In the genomic region with DNA sequence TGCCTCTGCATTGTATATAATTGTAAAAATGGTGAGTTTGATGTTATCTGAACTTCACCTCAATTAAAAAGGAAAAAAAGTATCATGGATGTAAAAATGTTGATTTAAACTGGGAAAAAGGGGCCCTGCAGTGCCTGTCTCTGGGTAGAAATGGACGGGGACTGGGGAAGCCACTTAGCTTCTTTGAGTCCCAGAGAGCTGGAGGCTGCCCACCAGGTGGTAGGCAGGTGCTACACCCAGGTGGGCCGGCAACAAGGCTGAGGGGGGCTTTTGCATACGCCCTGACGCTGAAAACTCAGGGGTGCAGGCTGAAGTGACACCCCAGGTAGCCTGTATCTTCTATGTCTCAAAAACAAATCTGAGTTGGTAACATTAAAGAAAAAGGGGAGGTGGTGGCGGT, we compare ENCODE assay signal across 22 cellular contexts.
"Had no signal": no experiment of that assay in that cellular context is flagged by ENCODE, and none has a peak within 500 bp of the region (broad histone marks: within the 10 kb centered on the region; RNA-seq: fewer than 3 reads in every experiment).

No MANE protein-coding gene starts in this region.

- H3K4me3 Mint-ChIP-seq: activated naive CD4-positive, alpha-beta T cell treated with anti-CD3 and anti-CD28 coated beads, Interleukin-2, amount 10 ng/mL, durations not matched to agents 7 days and 5 days; nephron; stimulated activated naive CD8-positive, alpha-beta T cell treated with anti-CD3 and anti-CD28 coated beads, Interleukin-15, amount 100 ng/mL, for 72 hours; T-cell had no signal

- H3K9me3 ChIP-seq: gastrocnemius medialis, heart left ventricle, suprapubic skin, transverse colon had no signal

- H3K36me3 ChIP-seq: gastrocnemius medialis, transverse colon had no signal

- ATAC-seq: esophagus mucosa; gastrocnemius medialis; heart left ventricle; left lobe of liver; SK-N-SH treated with all-trans-retinoic acid at 6 μM for 48 hours; stimulated activated naive CD8-positive, alpha-beta T cell treated with anti-CD3 and anti-CD28 coated beads, Interleukin-15, amount 100 ng/mL, for 72 hours; T-cell had no signal

- H3K4me3 ChIP-seq: gastrocnemius medialis, heart left ventricle, lung, suprapubic skin, transverse colon had no signal

- H3K36me3 Mint-ChIP-seq: activated naive CD4-positive, alpha-beta T cell treated with anti-CD3 and anti-CD28 coated beads, Interleukin-2, amount 10 ng/mL, durations not matched to agents 7 days and 5 days; T-cell had no signal

- H3K9me3 Mint-ChIP-seq: activated naive CD4-positive, alpha-beta T cell treated with anti-CD3 and anti-CD28 coated beads, Interleukin-2, amount 10 ng/mL, durations not matched to agents 7 days and 5 days; nephron; stimulated activated naive CD8-positive, alpha-beta T cell treated with anti-CD3 and anti-CD28 coated beads, Interleukin-15, amount 100 ng/mL, for 72 hours; T-cell had no signal

- H3K27ac Mint-ChIP-seq: nephron, T-cell had no signal

- H3K27me3 Mint-ChIP-seq: activated naive CD4-positive, alpha-beta T cell treated with anti-CD3 and anti-CD28 coated beads, Interleukin-2, amount 10 ng/mL, durations not matched to agents 7 days and 5 days; stimulated activated naive CD8-positive, alpha-beta T cell treated with anti-CD3 and anti-CD28 coated beads, Interleukin-15, amount 100 ng/mL, for 72 hours; T-cell had no signal

- H3K27me3 ChIP-seq: gastrocnemius medialis, heart left ventricle, suprapubic skin, transverse colon had no signal

- H3K4me1 ChIP-seq: gastrocnemius medialis had no signal

- DNase-seq: activated CD4-positive, alpha-beta T cell treated with anti-CD3 and anti-CD28 coated beads, Interleukin-2, amount 50 U/mL, for 1 hour; activated CD8-positive, alpha-beta memory T cell treated with anti-CD3 and anti-CD28 coated beads for 24 hours; activated effector memory CD4-positive, alpha-beta T cell treated with Interleukin-2 at 50 U/mL for 16 hours; activated naive CD4-positive, alpha-beta T cell treated with anti-CD3 and anti-CD28 coated beads, Interleukin-2, amount 10 ng/mL, durations not matched to agents 7 days and 5 days; effector CD4-positive, alpha-beta T cell; gastrocnemius medialis; heart left ventricle; kidney; midbrain; occipital lobe; retina; stimulated activated CD4-positive, alpha-beta T cell treated with anti-CD3 and anti-CD28 coated beads, Interleukin-12 subunit alpha, Interleukin-12 subunit beta, amount 100 ng/mL, for 4 hours; stimulated activated CD4-positive, alpha-beta T cell treated with anti-CD3 and anti-CD28 coated beads, Interleukin-1b, Interleukin-23, amount 100 ng/mL, for 48 hours; stimulated activated naive CD8-positive, alpha-beta T cell treated with anti-CD3 and anti-CD28 coated beads, Interleukin-15, amount 100 ng/mL, for 72 hours; T-cell; transverse colon had no signal
